In genomic region chr17:4715071-4715749, GRCh38 we compare ENCODE assay signal across 11 cellular contexts. TPM values are rescaled to one million over a fixed set of nuclear protein-coding genes. Genes with fewer than 3 reads are reported as not detected.
DNase-seq lines count a peak whose midpoint lies in the region; ATAC-seq, FAIRE-seq and TF ChIP-seq lines count a peak whose summit lies in the region.
"Had no signal": no experiment of that assay in that cellular context is flagged by ENCODE, and none has a peak within 500 bp of the region (broad histone marks: within the 10 kb centered on the region; RNA-seq: fewer than 3 reads in every experiment).

No MANE protein-coding gene starts in this region.

- peaks cover 55% of the 10 kb centered on the region for H3K4me1 Mint-ChIP-seq in activated CD4-positive, alpha-beta T cell treated with anti-CD3 and anti-CD28 coated beads, Interleukin-2, amount 10 ng/mL, durations not matched to agents 7 days and 5 days
- peaks cover 45% of the 10 kb centered on the region for H3K4me1 Mint-ChIP-seq in activated naive CD8-positive, alpha-beta T cell treated with anti-CD3 and anti-CD28 coated beads, Interleukin-2, amount 50 U/mL, for 24 hours
- H3K4me1 Mint-ChIP-seq in stimulated activated naive B cell treated with anti-CD40 and anti-IgM and Interleukin-4, amounts not matched to agents 10 μg/mL and 1 μg/mL and 100 μg/mL, for 72 hours: peaks cover 34 to 46% of the 10 kb centered on the region in 2 donors

- intact Hi-C loops in left lung (cut with DNase I): no loop called here
- intact Hi-C loops in heart right ventricle (cut with DNase I): no loop called here

- CTCF ChIA-PET in activated CD4-positive, alpha-beta T cell treated with anti-CD3 and anti-CD28 coated beads, Interleukin-2, amount 10 ng/mL, durations not matched to agents 7 days and 5 days (lab: Charles Lee): interaction anchor here (0.6 to 1.7 kb wide), 9 partner anchors 11 to 482 kb away, joined by 3 to 6 read pairs (median 5); no protein-coding TSS in a partner anchor

- POLR2A ChIA-PET in activated CD4-positive, alpha-beta T cell treated with anti-CD3 and anti-CD28 coated beads, Interleukin-2, amount 10 ng/mL, durations not matched to agents 7 days and 5 days (lab: Charles Lee): interaction anchor here (0.7 kb wide), 1 partner anchor 497 kb away, joined by 3 read pairs; no protein-coding TSS in a partner anchor

- no peaks in the 10 kb centered on the region for H3K9me3 ChIP-seq in left lung
- no peaks in the 10 kb centered on the region for H3K9me3 ChIP-seq in heart right ventricle
- H3K9me3 ChIP-seq: esophagus squamous epithelium, SK-N-SH had no signal

- ATAC-seq in activated naive CD8-positive, alpha-beta T cell treated with anti-CD3 and anti-CD28 coated beads, Interleukin-2, amount 50 U/mL, for 24 hours: peak; percentile 22
- no peak for ATAC-seq in stimulated activated naive B cell treated with anti-CD40 and anti-IgM and Interleukin-4, amounts not matched to agents 10 μg/mL and 1 μg/mL and 100 μg/mL, for 72 hours (replicated peaks)
- no peak for ATAC-seq in HG02885 (IDR thresholded peaks at IDR 0.05; ENCODE audit: poor library complexity, unreplicated experiment)
- ATAC-seq in left lung: no peak
- no peak for ATAC-seq in heart right ventricle
- ATAC-seq: left colon, right cardiac atrium had no signal

- H3K27me3 ChIP-seq in left lung: no peaks in the 10 kb centered on the region
- no peaks in the 10 kb centered on the region for H3K27me3 ChIP-seq in heart right ventricle
- H3K27me3 ChIP-seq: esophagus squamous epithelium had no signal

- no peaks in the 10 kb centered on the region for H3K27me3 Mint-ChIP-seq in activated CD4-positive, alpha-beta T cell treated with anti-CD3 and anti-CD28 coated beads, Interleukin-2, amount 10 ng/mL, durations not matched to agents 7 days and 5 days
- H3K27me3 Mint-ChIP-seq in activated naive CD8-positive, alpha-beta T cell treated with anti-CD3 and anti-CD28 coated beads, Interleukin-2, amount 50 U/mL, for 24 hours: no peaks in the 10 kb centered on the region
- no peaks in the 10 kb centered on the region for H3K27me3 Mint-ChIP-seq in stimulated activated naive B cell treated with anti-CD40 and anti-IgM and Interleukin-4, amounts not matched to agents 10 μg/mL and 1 μg/mL and 100 μg/mL, for 72 hours

- peak overlapping the region in 1 of 2 donors; percentile 98 for H3K27ac ChIP-seq in left lung
- peak overlapping the region in 3 of 10 donors; percentile 15 to 99 (median 58) for H3K27ac ChIP-seq in heart right ventricle

- TF ChIP-seq CTCF in left lung (IDR thresholded peaks at IDR 0.05): no peak
- TF ChIP-seq CTCF in heart right ventricle (IDR thresholded peaks at IDR 0.05): no peak

- H3K36me3 Mint-ChIP-seq in activated CD4-positive, alpha-beta T cell treated with anti-CD3 and anti-CD28 coated beads, Interleukin-2, amount 10 ng/mL, durations not matched to agents 7 days and 5 days (ENCODE audit: low read depth): peaks cover 59% of the 10 kb centered on the region
- peaks cover 36% of the 10 kb centered on the region for H3K36me3 Mint-ChIP-seq in activated naive CD8-positive, alpha-beta T cell treated with anti-CD3 and anti-CD28 coated beads, Interleukin-2, amount 50 U/mL, for 24 hours (ENCODE audit: low read depth)
- H3K36me3 Mint-ChIP-seq in stimulated activated naive B cell treated with anti-CD40 and anti-IgM and Interleukin-4, amounts not matched to agents 10 μg/mL and 1 μg/mL and 100 μg/mL, for 72 hours: peaks cover 29 to 45% of the 10 kb centered on the region in 2 donors

- peaks cover 14 to 81% of the 10 kb centered on the region in 2 donors for H3K4me1 ChIP-seq in left lung
- H3K4me1 ChIP-seq in heart right ventricle: peaks cover 4 to 48% (median 12%) of the 10 kb centered on the region in 9 donors

- WGBS in heart right ventricle, 2 donors: 73 to 80% methylated on average over 11 of the region's 11 CpGs

- no peak for DNase-seq in HTR-8/SVneo (ENCODE audit: insufficient read length, low spot score)
- peak; percentile 72 for DNase-seq in activated CD4-positive, alpha-beta T cell treated with anti-CD3 and anti-CD28 coated beads, Interleukin-2, amount 10 ng/mL, durations not matched to agents 7 days and 5 days
- DNase-seq in activated naive CD8-positive, alpha-beta T cell treated with anti-CD3 and anti-CD28 coated beads, Interleukin-2, amount 50 U/mL, for 24 hours: peak; percentile 57
- DNase-seq in stimulated activated naive B cell treated with anti-CD40 and anti-IgM and Interleukin-4, amounts not matched to agents 10 μg/mL and 1 μg/mL and 100 μg/mL, for 72 hours: no peak
- no peak for DNase-seq in left lung
- DNase-seq in heart right ventricle: no peak
- DNase-seq: esophagus squamous epithelium, left colon, SK-N-SH had no signal

- no peaks in the 10 kb centered on the region for H3K9me3 Mint-ChIP-seq in activated CD4-positive, alpha-beta T cell treated with anti-CD3 and anti-CD28 coated beads, Interleukin-2, amount 10 ng/mL, durations not matched to agents 7 days and 5 days
- no peaks in the 10 kb centered on the region for H3K9me3 Mint-ChIP-seq in activated naive CD8-positive, alpha-beta T cell treated with anti-CD3 and anti-CD28 coated beads, Interleukin-2, amount 50 U/mL, for 24 hours
- no peaks in the 10 kb centered on the region for H3K9me3 Mint-ChIP-seq in stimulated activated naive B cell treated with anti-CD40 and anti-IgM and Interleukin-4, amounts not matched to agents 10 μg/mL and 1 μg/mL and 100 μg/mL, for 72 hours

- FAIRE-seq in HTR-8/SVneo (lab: Jason Lieb, UNC): peak; percentile 78

- H3K4me3 Mint-ChIP-seq in activated CD4-positive, alpha-beta T cell treated with anti-CD3 and anti-CD28 coated beads, Interleukin-2, amount 10 ng/mL, durations not matched to agents 7 days and 5 days: peak overlapping the region; percentile 78
- peak overlapping the region; percentile 76 for H3K4me3 Mint-ChIP-seq in activated naive CD8-positive, alpha-beta T cell treated with anti-CD3 and anti-CD28 coated beads, Interleukin-2, amount 50 U/mL, for 24 hours
- peak overlapping the region; percentile 50 to 73 for H3K4me3 Mint-ChIP-seq in stimulated activated naive B cell treated with anti-CD40 and anti-IgM and Interleukin-4, amounts not matched to agents 10 μg/mL and 1 μg/mL and 100 μg/mL, for 72 hours

- peak overlapping the region in 1 of 2 donors; percentile 30 for H3K4me3 ChIP-seq in left lung
- H3K4me3 ChIP-seq in heart right ventricle: peak overlapping the region in 1 of 10 donors; percentile 38

- H3K36me3 ChIP-seq in left lung (peaks cover 0 to 55% of the 10 kb centered on the region in 2 donors), heart right ventricle (peaks cover 0 to 50% (median 0%) of the 10 kb centered on the region in 9 donors)

- peak overlapping the region; percentile 87 for H3K27ac Mint-ChIP-seq in activated CD4-positive, alpha-beta T cell treated with anti-CD3 and anti-CD28 coated beads, Interleukin-2, amount 10 ng/mL, durations not matched to agents 7 days and 5 days
- peak overlapping the region; percentile 93 for H3K27ac Mint-ChIP-seq in activated naive CD8-positive, alpha-beta T cell treated with anti-CD3 and anti-CD28 coated beads, Interleukin-2, amount 50 U/mL, for 24 hours
- peak overlapping the region; percentile 81 for H3K27ac Mint-ChIP-seq in stimulated activated naive B cell treated with anti-CD40 and anti-IgM and Interleukin-4, amounts not matched to agents 10 μg/mL and 1 μg/mL and 100 μg/mL, for 72 hours

RNA-seq across cellular contexts. Expression of gene ARRB2, which starts 4.8 kb away (rescaled TPM):
- total RNA-seq in activated CD4-positive, alpha-beta T cell treated with anti-CD3 and anti-CD28 coated beads, Interleukin-2, amount 10 ng/mL, durations not matched to agents 7 days and 5 days: 100 to 1,000 TPM; 323 to 336 TPM
- total RNA-seq in left lung (100 to 1,000 TPM in 1 of 2 donors, 10 to 100 TPM in 1; 91.8 to 240 TPM), heart right ventricle (10 to 100 TPM; 10.8 to 53.5 (median 17.2) TPM)
- 10 to 100 TPM; 13.4 to 33.4 TPM for polyA plus RNA-seq in heart right ventricle

RNA-seq across cellular contexts. Expression of gene PELP1, which starts 11.3 kb away (rescaled TPM):
- 10 to 100 TPM; 61.6 to 73.2 TPM for total RNA-seq in activated CD4-positive, alpha-beta T cell treated with anti-CD3 and anti-CD28 coated beads, Interleukin-2, amount 10 ng/mL, durations not matched to agents 7 days and 5 days
- total RNA-seq in left lung (10 to 100 TPM; 42.2 to 48.8 TPM), heart right ventricle (10 to 100 TPM; 28.6 to 41.9 (median 35.2) TPM)
- polyA plus RNA-seq in heart right ventricle: 10 to 100 TPM; 14.4 to 29.3 TPM

RNA-seq across cellular contexts. Expression of gene MED11, which starts 16.0 kb away (rescaled TPM):
- 10 to 100 TPM; 19.6 to 23.6 TPM for total RNA-seq in activated CD4-positive, alpha-beta T cell treated with anti-CD3 and anti-CD28 coated beads, Interleukin-2, amount 10 ng/mL, durations not matched to agents 7 days and 5 days
- total RNA-seq in left lung: 10 to 100 TPM; 22.6 to 23.6 TPM
- 10 to 100 TPM; 11.9 to 21.7 (median 17.5) TPM for total RNA-seq in heart right ventricle
- polyA plus RNA-seq in heart right ventricle: 10 to 100 TPM; 23.9 to 57.1 TPM

RNA-seq across cellular contexts. Expression of gene ZMYND15, which starts 24.4 kb away (rescaled TPM):
- under 1 TPM in 1 of 2 experiments, not detected in 1; 0.07 TPM for total RNA-seq in activated CD4-positive, alpha-beta T cell treated with anti-CD3 and anti-CD28 coated beads, Interleukin-2, amount 10 ng/mL, durations not matched to agents 7 days and 5 days
- total RNA-seq in left lung (1 to 10 TPM; 4.1 to 5.2 TPM), heart right ventricle (1 to 10 TPM in 1 of 10 donors, under 1 TPM in 8, not detected in 1; 0.15 to 2.1 (median 0.38) TPM)
- under 1 TPM; 0.20 to 0.22 TPM for polyA plus RNA-seq in heart right ventricle

RNA-seq across cellular contexts. Expression of gene CXCL16, which starts 24.5 kb away (rescaled TPM):
- 1 to 10 TPM in 1 of 2 experiments, under 1 TPM in 1; 0.94 to 1.6 TPM for total RNA-seq in activated CD4-positive, alpha-beta T cell treated with anti-CD3 and anti-CD28 coated beads, Interleukin-2, amount 10 ng/mL, durations not matched to agents 7 days and 5 days
- total RNA-seq in left lung: 100 to 1,000 TPM; 122 to 147 TPM
- 10 to 100 TPM in 1 of 10 donors, 1 to 10 TPM in 9; 2.8 to 29.6 (median 4.2) TPM for total RNA-seq in heart right ventricle
- 1 to 10 TPM; 1.5 to 3.3 TPM for polyA plus RNA-seq in heart right ventricle

Comparison
In these comparisons a context has a peak if more than half of its experiments do, and no peak if none do; other contexts are left out.
1. DNase-seq: peak in activated CD4-positive, alpha-beta T cell treated with anti-CD3 and anti-CD28 coated beads, Interleukin-2, amount 10 ng/mL, durations not matched to agents 7 days and 5 days (single experiment) and activated naive CD8-positive, alpha-beta T cell treated with anti-CD3 and anti-CD28 coated beads, Interleukin-2, amount 50 U/mL, for 24 hours (single experiment); none in HTR-8/SVneo (single experiment), stimulated activated naive B cell treated with anti-CD40 and anti-IgM and Interleukin-4, amounts not matched to agents 10 μg/mL and 1 μg/mL and 100 μg/mL, for 72 hours (single experiment), left lung (0 of 2) and heart right ventricle (0 of 2).
2. Peak in every context shown above with its lines, with median percentiles within 50 percentile points of each other: H3K27ac Mint-ChIP-seq and H3K4me3 Mint-ChIP-seq.